ENCODE assay signal across 29 cellular contexts in the genomic region with DNA sequence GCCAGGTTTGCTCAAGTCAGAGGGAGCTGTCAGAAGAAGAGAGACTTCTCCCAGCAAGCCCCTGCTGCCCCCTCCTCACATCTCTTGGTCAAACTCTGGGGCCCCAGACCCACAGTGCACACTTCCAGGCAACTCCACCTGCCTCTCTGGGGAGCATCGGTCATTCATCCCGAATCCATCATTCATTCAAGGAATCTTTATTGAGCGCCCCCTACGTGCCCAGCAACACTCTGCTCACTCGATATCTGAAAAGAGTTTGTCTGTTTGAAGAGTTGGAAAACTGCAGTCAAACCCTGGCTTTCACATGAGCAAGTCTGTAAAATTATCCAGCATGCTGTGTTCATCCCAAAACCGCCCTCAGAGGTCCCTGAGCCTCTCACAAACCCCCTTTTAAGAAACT.
"Had no signal": no experiment of that assay in that cellular context is flagged by ENCODE, and none has a peak within 500 bp of the region (broad histone marks: within the 10 kb centered on the region; RNA-seq: fewer than 3 reads in every experiment).

No MANE protein-coding gene starts in this region.

- H3K4me3 ChIP-seq: PC-9, SJCRH30, SK-N-MC had no signal

- H3K27ac ChIP-seq: brain microvascular endothelial cell, PC-9, SJCRH30, SK-N-MC had no signal

- H3K4me1 ChIP-seq: SJCRH30 had no signal

- DNase-seq: activated CD4-positive, alpha-beta T cell treated with anti-CD3 and anti-CD28 coated beads for 36 hours; activated CD4-positive, alpha-beta T cell treated with anti-CD3 and anti-CD28 coated beads, Interleukin-2, amount 10 ng/mL, durations not matched to agents 7 days and 5 days; activated CD4-positive, alpha-beta T cell treated with anti-CD3 and anti-CD28 coated beads, Interleukin-2, amount 50 U/mL, for 48 hours; activated CD8-positive, alpha-beta T cell treated with anti-CD3 and anti-CD28 coated beads, Interleukin-2, amount 10 ng/mL, durations not matched to agents 7 days and 5 days; activated naive CD4-positive, alpha-beta T cell treated with anti-CD3 and anti-CD28 coated beads, Interleukin-2, amount 50 U/mL, for 16 hours; activated naive CD8-positive, alpha-beta T cell treated with anti-CD3 and anti-CD28 coated beads for 36 hours; activated T-cell treated with anti-CD3 and anti-CD28 coated beads, Interleukin-2, amount 50 U/mL, for 24 hours; amniotic stem cell; aorta; brain microvascular endothelial cell; central memory CD4-positive, alpha-beta T cell; Kasumi-1; MM.1S; MV-4-11; NCI-H1092; NCI-H1436 treated with DMSO at 0.1 percent for 48 hours; NCI-H1694 treated with DMSO at 0.1 percent for 48 hours; NCI-H2029 treated with DMSO at 0.1 percent for 48 hours; NCI-H2107; NCI-H2171; NCI-H510A; NCI-H526; NCI-H748 treated with DMSO at 0.1 percent for 48 hours; NK-92 treated with Interleukin-12 subunit alpha and Interleukin-12 subunit beta, amount 100 ng/mL, for 24 hours; PC-9; Right ventricle myocardium superior; SJCRH30 had no signal

- FAIRE-seq: TTC549 had no signal

- H3K27me3 ChIP-seq: brain microvascular endothelial cell had no signal

- H3K9me3 ChIP-seq: SJCRH30 had no signal

- H2AFZ ChIP-seq: PC-9 had no signal

- H3K36me3 ChIP-seq: brain microvascular endothelial cell, SJCRH30 had no signal

- H3K4me2 ChIP-seq: PC-9 had no signal
